ENCODE assay signal across 8 cellular contexts in genomic region chr19:1027020-1027952, GRCh38. TPM values are rescaled to one million over a fixed set of nuclear protein-coding genes. Genes with fewer than 3 reads are reported as not detected.
DNase-seq lines count a peak whose midpoint lies in the region; ATAC-seq and TF ChIP-seq lines count a peak whose summit lies in the region.

No MANE protein-coding gene starts in this region.

- no peaks in the 10 kb centered on the region for H3K9me3 Mint-ChIP-seq in CD8-positive, alpha-beta memory T cell
- no peaks in the 10 kb centered on the region for H3K9me3 Mint-ChIP-seq in activated T-helper 2 cell treated with anti-CD3 and anti-CD28 coated beads, Interferon-gamma antibody, Interleukin-2, Interleukin-4, amounts not matched to agents 10 μg/mL and 5 μg/mL and 100 μg/mL, durations not matched to agents 14 hours and 24 hours and 36 hours

- peaks cover 7% of the 10 kb centered on the region for H3K36me3 ChIP-seq in CD8-positive, alpha-beta memory T cell (ENCODE audit: insufficient read depth, low read length)

- TF ChIP-seq POLR2A in GM18505 (IDR thresholded peaks at IDR 0.05; ENCODE audit: borderline replicate concordance, extremely low read depth, insufficient read depth, insufficient read length): no peak

- H3K4me1 ChIP-seq in CD8-positive, alpha-beta memory T cell (ENCODE audit: insufficient read depth, low read length): peaks cover 38% of the 10 kb centered on the region

- H3K27me3 Mint-ChIP-seq in CD8-positive, alpha-beta memory T cell: peaks cover 0 to 4% of the 10 kb centered on the region in 2 donors
- H3K27me3 Mint-ChIP-seq in activated T-helper 2 cell treated with anti-CD3 and anti-CD28 coated beads, Interferon-gamma antibody, Interleukin-2, Interleukin-4, amounts not matched to agents 10 μg/mL and 5 μg/mL and 100 μg/mL, durations not matched to agents 14 hours and 24 hours and 36 hours (ENCODE audit: low read depth): no peaks in the 10 kb centered on the region

- H3K4me3 ChIP-seq in CD8-positive, alpha-beta memory T cell (ENCODE audit: low read length): peak overlapping the region; percentile 92

- H3K27me3 ChIP-seq in CD8-positive, alpha-beta memory T cell (ENCODE audit: insufficient read depth, low read length, poor library complexity, severe bottlenecking): no peaks in the 10 kb centered on the region

- H3K9me3 ChIP-seq in CD8-positive, alpha-beta memory T cell (ENCODE audit: low read length): no peaks in the 10 kb centered on the region

- intact Hi-C loops in activated T-helper 2 cell treated with anti-CD3 and anti-CD28 coated beads, Interferon-gamma antibody, Interleukin-2, Interleukin-4, amounts not matched to agents 10 μg/mL and 5 μg/mL and 100 μg/mL, durations not matched to agents 14 hours and 24 hours and 36 hours (cut with micrococcal nuclease): loop anchor here (2.0 to 5.0 kb wide), 3 partner anchors 40 to 165 kb away; partner anchors contain the start of genes ARHGAP45 and GPX4
- intact Hi-C loops in Right ventricle myocardium superior (cut with DNase I): loop anchor here (10.0 kb wide), 1 partner anchor 208 kb away; the partner anchor contains the start of gene CBARP

- peak overlapping the region; percentile 89 to 99 (median 96) for H3K27ac Mint-ChIP-seq in CD8-positive, alpha-beta memory T cell
- peak overlapping the region; percentile 83 for H3K27ac Mint-ChIP-seq in activated T-helper 2 cell treated with anti-CD3 and anti-CD28 coated beads, Interferon-gamma antibody, Interleukin-2, Interleukin-4, amounts not matched to agents 10 μg/mL and 5 μg/mL and 100 μg/mL, durations not matched to agents 14 hours and 24 hours and 36 hours

- CTCF ChIA-PET in CD8-positive, alpha-beta memory T cell (lab: Charles Lee): interaction anchor here (0.8 to 8.4 kb wide), 15 partner anchors 9 to 242 kb away, joined by 3 to 62 read pairs (median 4); partner anchors contain the start of genes ABCA7, ARHGAP45 and CIRBP

- ATAC-seq in Right ventricle myocardium superior (ENCODE audit: poor library complexity) (peak; percentile 3), GM18505 (IDR thresholded peaks at IDR 0.05; ENCODE audit: unreplicated experiment) (no peak)

- peak overlapping the region; percentile 89 for H3K27ac ChIP-seq in CD8-positive, alpha-beta memory T cell (ENCODE audit: low read depth, low read length)

- H3K36me3 Mint-ChIP-seq in CD8-positive, alpha-beta memory T cell: peaks cover 0 to 28% (median 7%) of the 10 kb centered on the region in 3 donors
- H3K36me3 Mint-ChIP-seq in activated T-helper 2 cell treated with anti-CD3 and anti-CD28 coated beads, Interferon-gamma antibody, Interleukin-2, Interleukin-4, amounts not matched to agents 10 μg/mL and 5 μg/mL and 100 μg/mL, durations not matched to agents 14 hours and 24 hours and 36 hours (ENCODE audit: low read depth): peaks cover 19% of the 10 kb centered on the region

- DNase-seq in CD8-positive, alpha-beta memory T cell: peak in 2 of 5 donors; percentile 33 to 51
- DNase-seq in HT-29 (ENCODE audit: low spot score) (peak; percentile 21), Right ventricle myocardium superior (no peak), retina (peak; percentile 70), hepatic stellate cell (ENCODE audit: low spot score) (no peak), cerebellar cortex (ENCODE audit: low spot score) (no peak)
- DNase-seq in activated T-helper 2 cell treated with anti-CD3 and anti-CD28 coated beads, Interferon-gamma antibody, Interleukin-2, Interleukin-4, amounts not matched to agents 10 μg/mL and 5 μg/mL and 100 μg/mL, durations not matched to agents 14 hours and 24 hours and 36 hours (ENCODE audit: low spot score): no peak

- POLR2A ChIA-PET in CD8-positive, alpha-beta memory T cell (lab: Charles Lee): interaction anchor here (0.5 to 9.2 kb wide), 13 partner anchors 12 to 483 kb away, joined by 3 to 143 read pairs (median 4); partner anchors contain the start of genes ABCA7, ARHGAP45, CIRBP and GZMM

- peak overlapping the region; percentile 95 to 99 (median 98) for H3K4me3 Mint-ChIP-seq in CD8-positive, alpha-beta memory T cell
- H3K4me3 Mint-ChIP-seq in activated T-helper 2 cell treated with anti-CD3 and anti-CD28 coated beads, Interferon-gamma antibody, Interleukin-2, Interleukin-4, amounts not matched to agents 10 μg/mL and 5 μg/mL and 100 μg/mL, durations not matched to agents 14 hours and 24 hours and 36 hours (ENCODE audit: low read depth): peak overlapping the region; percentile 93

- H3K4me1 Mint-ChIP-seq in CD8-positive, alpha-beta memory T cell: peaks cover 24 to 42% (median 27%) of the 10 kb centered on the region in 3 donors
- H3K4me1 Mint-ChIP-seq in activated T-helper 2 cell treated with anti-CD3 and anti-CD28 coated beads, Interferon-gamma antibody, Interleukin-2, Interleukin-4, amounts not matched to agents 10 μg/mL and 5 μg/mL and 100 μg/mL, durations not matched to agents 14 hours and 24 hours and 36 hours (ENCODE audit: low read depth): peaks cover 20% of the 10 kb centered on the region

RNA-seq across cellular contexts. Expression of gene CNN2, which starts 0.9 kb away (rescaled TPM):
- 10 to 100 TPM; 78.1 to 78.9 TPM for total RNA-seq in CD8-positive, alpha-beta memory T cell
- 792 TPM for polyA plus RNA-seq in CD8-positive, alpha-beta memory T cell
- 265 and 298 TPM in 2 replicates for total RNA-seq in HT-29 (2014; rRNA removed; shearing (Covaris generic))
- 160 and 163 TPM in 2 replicates for total RNA-seq in activated T-helper 2 cell treated with anti-CD3 and anti-CD28 coated beads, Interferon-gamma antibody, Interleukin-2, Interleukin-4, amounts not matched to agents 10 μg/mL and 5 μg/mL and 100 μg/mL, durations not matched to agents 14 hours and 24 hours and 36 hours
- total RNA-seq in Right ventricle myocardium superior: 69.8 TPM

RNA-seq across cellular contexts. Expression of gene RNU6-2, which starts 6.0 kb away (rescaled TPM):
- total RNA-seq in CD8-positive, alpha-beta memory T cell: not detected
- polyA plus RNA-seq in CD8-positive, alpha-beta memory T cell: not detected
- not detected in 2 replicates for total RNA-seq in HT-29 (2014; rRNA removed; shearing (Covaris generic))
- not detected in 2 replicates for total RNA-seq in activated T-helper 2 cell treated with anti-CD3 and anti-CD28 coated beads, Interferon-gamma antibody, Interleukin-2, Interleukin-4, amounts not matched to agents 10 μg/mL and 5 μg/mL and 100 μg/mL, durations not matched to agents 14 hours and 24 hours and 36 hours
- not detected for total RNA-seq in Right ventricle myocardium superior

RNA-seq across cellular contexts. Expression of gene TMEM259, which starts 6.4 kb away (rescaled TPM):
- 100 to 1,000 TPM; 151 to 157 TPM for total RNA-seq in CD8-positive, alpha-beta memory T cell
- 84.6 TPM for polyA plus RNA-seq in CD8-positive, alpha-beta memory T cell
- 236 and 253 TPM in 2 replicates for total RNA-seq in HT-29 (2014; rRNA removed; shearing (Covaris generic))
- total RNA-seq in activated T-helper 2 cell treated with anti-CD3 and anti-CD28 coated beads, Interferon-gamma antibody, Interleukin-2, Interleukin-4, amounts not matched to agents 10 μg/mL and 5 μg/mL and 100 μg/mL, durations not matched to agents 14 hours and 24 hours and 36 hours: 137 and 138 TPM in 2 replicates
- 109 TPM for total RNA-seq in Right ventricle myocardium superior

RNA-seq across cellular contexts. Expression of gene ABCA7, which starts 12.6 kb away (rescaled TPM):
- total RNA-seq in CD8-positive, alpha-beta memory T cell: 10 to 100 TPM; 33.8 to 39.5 TPM
- polyA plus RNA-seq in CD8-positive, alpha-beta memory T cell: 14.1 TPM
- total RNA-seq in HT-29 (2014; rRNA removed; shearing (Covaris generic)): 56.9 and 76.3 TPM in 2 replicates
- total RNA-seq in activated T-helper 2 cell treated with anti-CD3 and anti-CD28 coated beads, Interferon-gamma antibody, Interleukin-2, Interleukin-4, amounts not matched to agents 10 μg/mL and 5 μg/mL and 100 μg/mL, durations not matched to agents 14 hours and 24 hours and 36 hours: 17.2 and 19.6 TPM in 2 replicates
- 5.2 TPM for total RNA-seq in Right ventricle myocardium superior

RNA-seq across cellular contexts. Expression of gene GRIN3B, which starts 27.1 kb away (rescaled TPM):
- not detected for total RNA-seq in CD8-positive, alpha-beta memory T cell
- polyA plus RNA-seq in CD8-positive, alpha-beta memory T cell: not detected
- not detected in 2 replicates for total RNA-seq in HT-29 (2014; rRNA removed; shearing (Covaris generic))
- total RNA-seq in activated T-helper 2 cell treated with anti-CD3 and anti-CD28 coated beads, Interferon-gamma antibody, Interleukin-2, Interleukin-4, amounts not matched to agents 10 μg/mL and 5 μg/mL and 100 μg/mL, durations not matched to agents 14 hours and 24 hours and 36 hours: 0.11 TPM in 1 of 2 replicates, not detected in the other
- not detected for total RNA-seq in Right ventricle myocardium superior

Comparison
In these comparisons a context has a peak if more than half of its experiments do, and no peak if none do; other contexts are left out.
1. DNase-seq: peak in HT-29 (single experiment) and retina (single experiment); none in activated T-helper 2 cell treated with anti-CD3 and anti-CD28 coated beads, Interferon-gamma antibody, Interleukin-2, Interleukin-4, amounts not matched to agents 10 μg/mL and 5 μg/mL and 100 μg/mL, durations not matched to agents 14 hours and 24 hours and 36 hours (single experiment), Right ventricle myocardium superior (single experiment), hepatic stellate cell (single experiment) and cerebellar cortex (single experiment).